In the genomic region with DNA sequence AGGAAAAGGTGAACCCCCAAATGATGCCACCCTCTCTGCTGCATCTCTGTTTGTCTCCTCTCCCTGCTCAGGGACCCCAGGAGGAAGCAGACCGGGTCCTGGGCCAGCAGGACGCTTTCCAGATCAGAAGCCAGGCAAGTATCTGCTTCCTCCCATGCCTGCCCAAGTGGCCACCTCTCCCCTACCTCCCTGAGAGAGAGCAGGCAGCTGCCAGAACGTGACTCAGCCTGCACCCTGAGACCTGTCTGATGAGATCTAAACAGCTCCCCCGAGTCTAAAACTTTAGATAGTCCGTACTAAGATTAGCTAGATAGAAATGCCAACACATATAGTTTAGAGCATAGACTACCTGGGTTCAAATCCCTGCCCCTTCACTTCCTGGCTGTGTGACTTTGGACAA, we compare ENCODE assay signal across 24 cellular contexts. TPM values are rescaled to one million over a fixed set of nuclear protein-coding genes. Genes with fewer than 3 reads are reported as not detected.
"Had no signal": no experiment of that assay in that cellular context is flagged by ENCODE, and none has a peak within 500 bp of the region (broad histone marks: within the 10 kb centered on the region; RNA-seq: fewer than 3 reads in every experiment).

No MANE protein-coding gene starts in this region.

- H3K27ac ChIP-seq: KMS-11, RWPE1, SJCRH30 had no signal

- H3K36me3 ChIP-seq: SJCRH30 had no signal

- H3K4me3 ChIP-seq: K562, SJCRH30 had no signal

- H3K9me3 ChIP-seq: SJCRH30 had no signal

- DNase-seq: Kasumi-1, NCI-H1092, NCI-H1105 treated with DMSO at 0.1 percent for 48 hours, NCI-H1417 treated with DMSO at 0.1 percent for 48 hours, NCI-H146, NCI-H1694 treated with DMSO at 0.1 percent for 48 hours, NCI-H2029, NCI-H2081 treated with DMSO at 0.1 percent for 48 hours, NCI-H2171, NCI-H226, NCI-H446, NCI-H510A, NCI-H524 treated with DMSO at 0.1 percent for 48 hours, NCI-H69, NCI-H774, SHP77 treated with DMSO at 0.1 percent for 48 hours, SJCRH30, T-helper 1 cell had no signal

- ATAC-seq: K562, Panc1, Right ventricle myocardium inferior, SK-N-SH treated with all-trans-retinoic acid at 6 μM for 48 hours had no signal

- H3K4me1 ChIP-seq: SJCRH30 had no signal

RNA-seq across cellular contexts. Expression of a gene that starts 31.2 kb away (rescaled TPM):
- total RNA-seq: SJCRH30 had no signal
